In the genomic region with DNA sequence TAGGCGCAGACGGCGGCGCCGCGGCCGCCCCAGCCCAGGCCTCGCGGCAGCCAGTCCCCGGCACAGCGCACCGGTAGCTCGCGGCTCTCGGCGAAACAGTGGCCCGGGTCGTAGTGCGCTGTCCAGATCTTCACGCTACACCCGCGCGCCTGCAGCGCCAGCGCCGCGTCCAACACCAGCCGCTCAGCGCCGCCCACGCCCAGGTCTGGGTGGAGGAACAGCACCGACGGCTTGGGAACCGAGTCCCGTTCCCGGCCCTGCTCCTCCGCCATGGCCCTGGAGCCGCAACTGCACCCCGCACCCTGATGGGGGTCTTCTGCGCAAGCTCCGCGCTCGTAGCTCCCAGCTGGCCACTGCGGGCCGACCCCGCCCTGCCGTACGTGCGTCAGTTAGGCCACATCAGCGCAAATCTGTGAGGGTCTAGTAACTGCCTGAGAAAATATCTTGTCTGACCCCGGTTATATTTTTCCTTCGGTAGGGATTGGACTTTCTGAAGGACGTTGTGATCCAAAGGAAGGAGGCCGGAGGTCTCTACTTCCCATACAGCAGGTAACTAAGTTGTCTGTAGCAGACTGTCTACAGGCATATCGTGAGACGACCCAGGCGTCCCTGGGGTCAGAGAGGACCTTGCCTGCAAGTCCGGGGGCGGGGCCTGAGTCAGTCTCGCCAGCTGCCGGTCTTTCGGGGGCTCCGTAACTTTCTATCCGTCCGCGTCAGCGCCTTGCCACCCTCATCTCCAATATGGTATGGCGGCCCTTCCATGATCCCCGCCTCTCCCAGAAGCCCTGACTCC, we compare ENCODE assay signal across 1 cellular context.
TF ChIP-seq lines count a peak whose summit lies in the region.

A gene with protein sequence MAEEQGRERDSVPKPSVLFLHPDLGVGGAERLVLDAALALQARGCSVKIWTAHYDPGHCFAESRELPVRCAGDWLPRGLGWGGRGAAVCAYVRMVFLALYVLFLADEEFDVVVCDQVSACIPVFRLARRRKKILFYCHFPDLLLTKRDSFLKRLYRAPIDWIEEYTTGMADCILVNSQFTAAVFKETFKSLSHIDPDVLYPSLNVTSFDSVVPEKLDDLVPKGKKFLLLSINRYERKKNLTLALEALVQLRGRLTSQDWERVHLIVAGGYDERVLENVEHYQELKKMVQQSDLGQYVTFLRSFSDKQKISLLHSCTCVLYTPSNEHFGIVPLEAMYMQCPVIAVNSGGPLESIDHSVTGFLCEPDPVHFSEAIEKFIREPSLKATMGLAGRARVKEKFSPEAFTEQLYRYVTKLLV (minus strand): TSS at position 320 of the 793 bp plus-strand sequence. CDS start 48 bp downstream, at position 272.
A gene (plus strand): TSS at position 660 of the 793 bp plus-strand sequence. CDS start 82 bp downstream, at position 742.

TF ChIP-seq in HepG2, 621 proteins besides CTCF, POLR2A, EP300 and RAD21 (continued from another document and continues in another):
- TF ChIP-seq ZNF605 (CRISPR knock-in tag; IDR thresholded peaks at IDR 0.05) (peak; percentile 68), ZNF772 (CRISPR knock-in tag; IDR thresholded peaks at IDR 0.05) (peak; percentile 42), ATF7 (IDR thresholded peaks at IDR 0.05) (no peak), ATF7 (CRISPR knock-in tag; IDR thresholded peaks at IDR 0.05) (no peak), SAP130 (CRISPR knock-in tag; IDR thresholded peaks at IDR 0.05; ENCODE audit: low read depth) (peak; percentile 86), FOSL1 (CRISPR knock-in tag; IDR thresholded peaks at IDR 0.05; ENCODE audit: borderline replicate concordance) (no peak; the same call in 1 of the 2 replicates), RARG (CRISPR knock-in tag; IDR thresholded peaks at IDR 0.05; ENCODE audit: low read depth) (no peak), HDAC2 (CRISPR knock-in tag; IDR thresholded peaks at IDR 0.05) (no peak), ZBTB42 (CRISPR knock-in tag; IDR thresholded peaks at IDR 0.05) (peak; percentile 40; the same call in 1 of the 2 replicates), ZKSCAN8 (CRISPR knock-in tag; IDR thresholded peaks at IDR 0.05; ENCODE audit: borderline replicate concordance) (no peak), TCF7 (IDR thresholded peaks at IDR 0.05; ENCODE audit: low read depth) (no peak), ZNF552 (CRISPR knock-in tag; IDR thresholded peaks at IDR 0.05; ENCODE audit: borderline replicate concordance) (no peak), MED8 (CRISPR knock-in tag; IDR thresholded peaks at IDR 0.05; ENCODE audit: insufficient replicate concordance) (peak; percentile 66), ZNF253 (CRISPR knock-in tag; IDR thresholded peaks at IDR 0.05; ENCODE audit: borderline replicate concordance) (peak; percentile 80; the same call in 1 of the 2 replicates), TEAD3 (CRISPR knock-in tag; optimal IDR thresholded peaks at IDR 0.05; ENCODE audit: borderline replicate concordance) (no peak), JDP2 (CRISPR knock-in tag; IDR thresholded peaks at IDR 0.05; ENCODE audit: borderline replicate concordance) (no peak; the same call in 1 of the 2 replicates), NR3C1 (CRISPR knock-in tag; IDR thresholded peaks at IDR 0.05) (no peak), SP140L (CRISPR knock-in tag; IDR thresholded peaks at IDR 0.05; ENCODE audit: borderline replicate concordance) (no peak), PCBP1 (IDR thresholded peaks at IDR 0.05; ENCODE audit: borderline replicate concordance, low read depth, low read length) (no peak), ZNF75D (CRISPR knock-in tag; IDR thresholded peaks at IDR 0.05; ENCODE audit: borderline replicate concordance) (no peak), TP53 (CRISPR knock-in tag; conservative IDR thresholded peaks at IDR 0.05) (no peak), ARNTL (CRISPR knock-in tag; IDR thresholded peaks at IDR 0.05) (no peak), AKAP8 (CRISPR knock-in tag; IDR thresholded peaks at IDR 0.05) (0 out of 2 replicates have a peak, but pooled peaks have one; percentile 58), GTF3A (CRISPR knock-in tag; conservative IDR thresholded peaks at IDR 0.05) (no peak), ZNF292 (CRISPR knock-in tag; IDR thresholded peaks at IDR 0.05; ENCODE audit: borderline replicate concordance, low read depth) (0 out of 2 replicates have a peak, but pooled peaks have one; percentile 40), FOXK1 (CRISPR knock-in tag; IDR thresholded peaks at IDR 0.05; ENCODE audit: borderline replicate concordance, low read depth) (peak; percentile 64), TBL1XR1 (IDR thresholded peaks at IDR 0.05; ENCODE audit: borderline replicate concordance, low read length, partially characterized antibody) (no peak)
- TF ChIP-seq, protein P1, sequence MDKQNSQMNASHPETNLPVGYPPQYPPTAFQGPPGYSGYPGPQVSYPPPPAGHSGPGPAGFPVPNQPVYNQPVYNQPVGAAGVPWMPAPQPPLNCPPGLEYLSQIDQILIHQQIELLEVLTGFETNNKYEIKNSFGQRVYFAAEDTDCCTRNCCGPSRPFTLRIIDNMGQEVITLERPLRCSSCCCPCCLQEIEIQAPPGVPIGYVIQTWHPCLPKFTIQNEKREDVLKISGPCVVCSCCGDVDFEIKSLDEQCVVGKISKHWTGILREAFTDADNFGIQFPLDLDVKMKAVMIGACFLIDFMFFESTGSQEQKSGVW (CRISPR knock-in tag; IDR thresholded peaks at IDR 0.05; ENCODE audit: borderline replicate concordance) = no peak
- TF ChIP-seq, protein P2, sequence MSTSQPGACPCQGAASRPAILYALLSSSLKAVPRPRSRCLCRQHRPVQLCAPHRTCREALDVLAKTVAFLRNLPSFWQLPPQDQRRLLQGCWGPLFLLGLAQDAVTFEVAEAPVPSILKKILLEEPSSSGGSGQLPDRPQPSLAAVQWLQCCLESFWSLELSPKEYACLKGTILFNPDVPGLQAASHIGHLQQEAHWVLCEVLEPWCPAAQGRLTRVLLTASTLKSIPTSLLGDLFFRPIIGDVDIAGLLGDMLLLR (CRISPR knock-in tag; IDR thresholded peaks at IDR 0.05) = peak; percentile 86
- TF ChIP-seq, protein P3, sequence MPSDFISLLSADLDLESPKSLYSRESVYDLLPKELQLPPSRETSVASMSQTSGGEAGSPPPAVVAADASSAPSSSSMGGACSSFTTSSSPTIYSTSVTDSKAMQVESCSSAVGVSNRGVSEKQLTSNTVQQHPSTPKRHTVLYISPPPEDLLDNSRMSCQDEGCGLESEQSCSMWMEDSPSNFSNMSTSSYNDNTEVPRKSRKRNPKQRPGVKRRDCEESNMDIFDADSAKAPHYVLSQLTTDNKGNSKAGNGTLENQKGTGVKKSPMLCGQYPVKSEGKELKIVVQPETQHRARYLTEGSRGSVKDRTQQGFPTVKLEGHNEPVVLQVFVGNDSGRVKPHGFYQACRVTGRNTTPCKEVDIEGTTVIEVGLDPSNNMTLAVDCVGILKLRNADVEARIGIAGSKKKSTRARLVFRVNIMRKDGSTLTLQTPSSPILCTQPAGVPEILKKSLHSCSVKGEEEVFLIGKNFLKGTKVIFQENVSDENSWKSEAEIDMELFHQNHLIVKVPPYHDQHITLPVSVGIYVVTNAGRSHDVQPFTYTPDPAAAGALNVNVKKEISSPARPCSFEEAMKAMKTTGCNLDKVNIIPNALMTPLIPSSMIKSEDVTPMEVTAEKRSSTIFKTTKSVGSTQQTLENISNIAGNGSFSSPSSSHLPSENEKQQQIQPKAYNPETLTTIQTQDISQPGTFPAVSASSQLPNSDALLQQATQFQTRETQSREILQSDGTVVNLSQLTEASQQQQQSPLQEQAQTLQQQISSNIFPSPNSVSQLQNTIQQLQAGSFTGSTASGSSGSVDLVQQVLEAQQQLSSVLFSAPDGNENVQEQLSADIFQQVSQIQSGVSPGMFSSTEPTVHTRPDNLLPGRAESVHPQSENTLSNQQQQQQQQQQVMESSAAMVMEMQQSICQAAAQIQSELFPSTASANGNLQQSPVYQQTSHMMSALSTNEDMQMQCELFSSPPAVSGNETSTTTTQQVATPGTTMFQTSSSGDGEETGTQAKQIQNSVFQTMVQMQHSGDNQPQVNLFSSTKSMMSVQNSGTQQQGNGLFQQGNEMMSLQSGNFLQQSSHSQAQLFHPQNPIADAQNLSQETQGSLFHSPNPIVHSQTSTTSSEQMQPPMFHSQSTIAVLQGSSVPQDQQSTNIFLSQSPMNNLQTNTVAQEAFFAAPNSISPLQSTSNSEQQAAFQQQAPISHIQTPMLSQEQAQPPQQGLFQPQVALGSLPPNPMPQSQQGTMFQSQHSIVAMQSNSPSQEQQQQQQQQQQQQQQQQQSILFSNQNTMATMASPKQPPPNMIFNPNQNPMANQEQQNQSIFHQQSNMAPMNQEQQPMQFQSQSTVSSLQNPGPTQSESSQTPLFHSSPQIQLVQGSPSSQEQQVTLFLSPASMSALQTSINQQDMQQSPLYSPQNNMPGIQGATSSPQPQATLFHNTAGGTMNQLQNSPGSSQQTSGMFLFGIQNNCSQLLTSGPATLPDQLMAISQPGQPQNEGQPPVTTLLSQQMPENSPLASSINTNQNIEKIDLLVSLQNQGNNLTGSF (CRISPR knock-in tag; IDR thresholded peaks at IDR 0.05) = 0 out of 2 replicates have a peak, but pooled peaks have one; percentile 23
- TF ChIP-seq, protein P4, sequence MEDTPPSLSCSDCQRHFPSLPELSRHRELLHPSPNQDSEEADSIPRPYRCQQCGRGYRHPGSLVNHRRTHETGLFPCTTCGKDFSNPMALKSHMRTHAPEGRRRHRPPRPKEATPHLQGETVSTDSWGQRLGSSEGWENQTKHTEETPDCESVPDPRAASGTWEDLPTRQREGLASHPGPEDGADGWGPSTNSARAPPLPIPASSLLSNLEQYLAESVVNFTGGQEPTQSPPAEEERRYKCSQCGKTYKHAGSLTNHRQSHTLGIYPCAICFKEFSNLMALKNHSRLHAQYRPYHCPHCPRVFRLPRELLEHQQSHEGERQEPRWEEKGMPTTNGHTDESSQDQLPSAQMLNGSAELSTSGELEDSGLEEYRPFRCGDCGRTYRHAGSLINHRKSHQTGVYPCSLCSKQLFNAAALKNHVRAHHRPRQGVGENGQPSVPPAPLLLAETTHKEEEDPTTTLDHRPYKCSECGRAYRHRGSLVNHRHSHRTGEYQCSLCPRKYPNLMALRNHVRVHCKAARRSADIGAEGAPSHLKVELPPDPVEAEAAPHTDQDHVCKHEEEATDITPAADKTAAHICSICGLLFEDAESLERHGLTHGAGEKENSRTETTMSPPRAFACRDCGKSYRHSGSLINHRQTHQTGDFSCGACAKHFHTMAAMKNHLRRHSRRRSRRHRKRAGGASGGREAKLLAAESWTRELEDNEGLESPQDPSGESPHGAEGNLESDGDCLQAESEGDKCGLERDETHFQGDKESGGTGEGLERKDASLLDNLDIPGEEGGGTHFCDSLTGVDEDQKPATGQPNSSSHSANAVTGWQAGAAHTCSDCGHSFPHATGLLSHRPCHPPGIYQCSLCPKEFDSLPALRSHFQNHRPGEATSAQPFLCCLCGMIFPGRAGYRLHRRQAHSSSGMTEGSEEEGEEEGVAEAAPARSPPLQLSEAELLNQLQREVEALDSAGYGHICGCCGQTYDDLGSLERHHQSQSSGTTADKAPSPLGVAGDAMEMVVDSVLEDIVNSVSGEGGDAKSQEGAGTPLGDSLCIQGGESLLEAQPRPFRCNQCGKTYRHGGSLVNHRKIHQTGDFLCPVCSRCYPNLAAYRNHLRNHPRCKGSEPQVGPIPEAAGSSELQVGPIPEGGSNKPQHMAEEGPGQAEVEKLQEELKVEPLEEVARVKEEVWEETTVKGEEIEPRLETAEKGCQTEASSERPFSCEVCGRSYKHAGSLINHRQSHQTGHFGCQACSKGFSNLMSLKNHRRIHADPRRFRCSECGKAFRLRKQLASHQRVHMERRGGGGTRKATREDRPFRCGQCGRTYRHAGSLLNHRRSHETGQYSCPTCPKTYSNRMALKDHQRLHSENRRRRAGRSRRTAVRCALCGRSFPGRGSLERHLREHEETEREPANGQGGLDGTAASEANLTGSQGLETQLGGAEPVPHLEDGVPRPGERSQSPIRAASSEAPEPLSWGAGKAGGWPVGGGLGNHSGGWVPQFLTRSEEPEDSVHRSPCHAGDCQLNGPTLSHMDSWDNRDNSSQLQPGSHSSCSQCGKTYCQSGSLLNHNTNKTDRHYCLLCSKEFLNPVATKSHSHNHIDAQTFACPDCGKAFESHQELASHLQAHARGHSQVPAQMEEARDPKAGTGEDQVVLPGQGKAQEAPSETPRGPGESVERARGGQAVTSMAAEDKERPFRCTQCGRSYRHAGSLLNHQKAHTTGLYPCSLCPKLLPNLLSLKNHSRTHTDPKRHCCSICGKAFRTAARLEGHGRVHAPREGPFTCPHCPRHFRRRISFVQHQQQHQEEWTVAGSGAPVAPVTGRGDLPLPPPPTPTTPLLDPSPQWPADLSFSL (CRISPR knock-in tag; IDR thresholded peaks at IDR 0.05) = peak; percentile 14; the same call in 1 of the 2 replicates
- TF ChIP-seq, protein P5, sequence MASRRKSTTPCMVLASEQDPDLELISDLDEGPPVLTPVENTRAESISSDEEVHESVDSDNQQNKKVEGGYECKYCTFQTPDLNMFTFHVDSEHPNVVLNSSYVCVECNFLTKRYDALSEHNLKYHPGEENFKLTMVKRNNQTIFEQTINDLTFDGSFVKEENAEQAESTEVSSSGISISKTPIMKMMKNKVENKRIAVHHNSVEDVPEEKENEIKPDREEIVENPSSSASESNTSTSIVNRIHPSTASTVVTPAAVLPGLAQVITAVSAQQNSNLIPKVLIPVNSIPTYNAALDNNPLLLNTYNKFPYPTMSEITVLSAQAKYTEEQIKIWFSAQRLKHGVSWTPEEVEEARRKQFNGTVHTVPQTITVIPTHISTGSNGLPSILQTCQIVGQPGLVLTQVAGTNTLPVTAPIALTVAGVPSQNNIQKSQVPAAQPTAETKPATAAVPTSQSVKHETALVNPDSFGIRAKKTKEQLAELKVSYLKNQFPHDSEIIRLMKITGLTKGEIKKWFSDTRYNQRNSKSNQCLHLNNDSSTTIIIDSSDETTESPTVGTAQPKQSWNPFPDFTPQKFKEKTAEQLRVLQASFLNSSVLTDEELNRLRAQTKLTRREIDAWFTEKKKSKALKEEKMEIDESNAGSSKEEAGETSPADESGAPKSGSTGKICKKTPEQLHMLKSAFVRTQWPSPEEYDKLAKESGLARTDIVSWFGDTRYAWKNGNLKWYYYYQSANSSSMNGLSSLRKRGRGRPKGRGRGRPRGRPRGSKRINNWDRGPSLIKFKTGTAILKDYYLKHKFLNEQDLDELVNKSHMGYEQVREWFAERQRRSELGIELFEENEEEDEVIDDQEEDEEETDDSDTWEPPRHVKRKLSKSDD (CRISPR knock-in tag; IDR thresholded peaks at IDR 0.05; ENCODE audit: low read depth) = 0 out of 2 replicates have a peak, but pooled peaks have one; percentile 54
